20 cellular contexts compared by ENCODE assay signal in the genomic region with DNA sequence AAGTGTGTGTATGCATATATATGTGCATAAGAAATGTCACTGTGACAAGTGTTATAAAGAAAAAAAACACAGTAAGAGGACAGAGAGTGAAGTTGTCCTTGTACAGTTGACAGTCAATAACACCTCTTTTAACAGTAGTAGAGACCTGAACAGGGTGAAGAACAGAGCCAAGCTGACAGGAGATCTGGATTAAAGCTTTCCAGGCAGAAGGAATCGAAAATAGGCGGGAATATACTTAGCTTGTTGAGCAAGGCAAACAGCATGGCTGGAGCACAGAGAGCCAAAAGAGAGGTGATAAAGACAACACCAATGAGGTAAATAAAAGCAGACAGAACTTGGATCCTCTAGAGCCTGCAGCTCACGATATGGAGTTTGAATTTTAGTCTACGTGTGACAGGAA.
DNase-seq lines count a peak whose midpoint lies in the region; ATAC-seq and TF ChIP-seq lines count a peak whose summit lies in the region.
"Had no signal": no experiment of that assay in that cellular context is flagged by ENCODE, and none has a peak within 500 bp of the region (broad histone marks: within the 10 kb centered on the region; RNA-seq: fewer than 3 reads in every experiment).

No MANE protein-coding gene starts in this region.

- no peak for TF ChIP-seq CTCF in activated CD8-positive, alpha-beta T cell treated with anti-CD3 and anti-CD28 coated beads for 36 hours (IDR thresholded peaks at IDR 0.05)

- peak overlapping the region; percentile 51 for H3K27ac Mint-ChIP-seq in activated CD8-positive, alpha-beta T cell treated with anti-CD3 and anti-CD28 coated beads for 36 hours
- H3K27ac Mint-ChIP-seq in activated CD8-positive, alpha-beta T cell treated with anti-CD3 and anti-CD28 coated beads, Interleukin-2, amount 10 ng/mL, durations not matched to agents 7 days and 5 days, result no peak overlapping the region
- peak overlapping the region; percentile 2 for H3K27ac Mint-ChIP-seq in activated T-helper 17 cell treated with anti-CD3 and anti-CD28 coated beads, Interleukin-2, amount 50 U/mL, for 72 hours
- H3K27ac Mint-ChIP-seq in immature natural killer cell, result peak overlapping the region; percentile 5 to 74 (median 36)
- H3K27ac Mint-ChIP-seq: activated T-helper 2 cell treated with anti-CD3 and anti-CD28 coated beads, Interferon-gamma antibody, Interleukin-2, Interleukin-4, amounts not matched to agents 10 μg/mL and 5 μg/mL and 100 μg/mL, durations not matched to agents 14 hours and 24 hours and 36 hours had no signal

- no peak for DNase-seq in activated CD8-positive, alpha-beta T cell treated with anti-CD3 and anti-CD28 coated beads for 36 hours
- DNase-seq in activated CD8-positive, alpha-beta T cell treated with anti-CD3 and anti-CD28 coated beads, Interleukin-2, amount 10 ng/mL, durations not matched to agents 7 days and 5 days, result no peak
- DNase-seq in immature natural killer cell (no peak), germinal center (ENCODE audit: low spot score) (no peak), mesenteric fat pad (ENCODE audit: low spot score) (no peak)
- DNase-seq in stimulated activated naive CD8-positive, alpha-beta T cell treated with anti-CD3 and anti-CD28 coated beads, Interleukin-15, Interleukin-2, amounts not matched to agents 100 U/mL and 50 U/mL, for 24 hours, result no peak
- DNase-seq: activated CD8-positive, alpha-beta memory T cell treated with anti-CD3 and anti-CD28 coated beads for 24 hours; amniotic stem cell; DMS79; endodermal cell; GOT3; head of caudate nucleus; NCI-H1092 treated with DMSO at 0.1 percent for 48 hours; NCI-H2081 treated with DMSO at 0.1 percent for 48 hours; NCI-H510A treated with DMSO at 0.1 percent for 48 hours; SHP77; spleen had no signal

- H3K9me3 Mint-ChIP-seq in activated CD8-positive, alpha-beta T cell treated with anti-CD3 and anti-CD28 coated beads for 36 hours, result no peaks in the 10 kb centered on the region
- no peaks in the 10 kb centered on the region for H3K9me3 Mint-ChIP-seq in activated CD8-positive, alpha-beta T cell treated with anti-CD3 and anti-CD28 coated beads, Interleukin-2, amount 10 ng/mL, durations not matched to agents 7 days and 5 days (ENCODE audit: insufficient read depth)
- no peaks in the 10 kb centered on the region for H3K9me3 Mint-ChIP-seq in activated T-helper 17 cell treated with anti-CD3 and anti-CD28 coated beads, Interleukin-2, amount 50 U/mL, for 72 hours
- H3K9me3 Mint-ChIP-seq in immature natural killer cell, result no peaks in the 10 kb centered on the region
- H3K9me3 Mint-ChIP-seq: activated T-helper 2 cell treated with anti-CD3 and anti-CD28 coated beads, Interferon-gamma antibody, Interleukin-2, Interleukin-4, amounts not matched to agents 10 μg/mL and 5 μg/mL and 100 μg/mL, durations not matched to agents 14 hours and 24 hours and 36 hours; endodermal cell had no signal

- intact Hi-C loops in activated CD8-positive, alpha-beta T cell treated with anti-CD3 and anti-CD28 coated beads for 36 hours (cut with micrococcal nuclease), result no loop called here

- CTCF ChIA-PET in activated CD8-positive, alpha-beta T cell treated with anti-CD3 and anti-CD28 coated beads for 36 hours (lab: Charles Lee), result no interaction called here
- CTCF ChIA-PET in activated CD8-positive, alpha-beta T cell treated with anti-CD3 and anti-CD28 coated beads, Interleukin-2, amount 10 ng/mL, durations not matched to agents 7 days and 5 days (lab: Charles Lee), result no interaction called here

- peaks cover 85% of the 10 kb centered on the region for H3K4me1 Mint-ChIP-seq in activated CD8-positive, alpha-beta T cell treated with anti-CD3 and anti-CD28 coated beads for 36 hours (ENCODE audit: low read depth)
- H3K4me1 Mint-ChIP-seq in activated CD8-positive, alpha-beta T cell treated with anti-CD3 and anti-CD28 coated beads, Interleukin-2, amount 10 ng/mL, durations not matched to agents 7 days and 5 days (ENCODE audit: low read depth), result peaks cover 38% of the 10 kb centered on the region
- peaks cover 81% of the 10 kb centered on the region for H3K4me1 Mint-ChIP-seq in activated T-helper 17 cell treated with anti-CD3 and anti-CD28 coated beads, Interleukin-2, amount 50 U/mL, for 72 hours
- H3K4me1 Mint-ChIP-seq in immature natural killer cell, result peaks cover 92 to 100% of the 10 kb centered on the region in 2 donors

- H3K27me3 Mint-ChIP-seq in activated CD8-positive, alpha-beta T cell treated with anti-CD3 and anti-CD28 coated beads for 36 hours, result no peaks in the 10 kb centered on the region
- H3K27me3 Mint-ChIP-seq in activated CD8-positive, alpha-beta T cell treated with anti-CD3 and anti-CD28 coated beads, Interleukin-2, amount 10 ng/mL, durations not matched to agents 7 days and 5 days (ENCODE audit: low read depth), result no peaks in the 10 kb centered on the region
- H3K27me3 Mint-ChIP-seq in activated T-helper 17 cell treated with anti-CD3 and anti-CD28 coated beads, Interleukin-2, amount 50 U/mL, for 72 hours, result no peaks in the 10 kb centered on the region
- peaks cover 0 to 4% (median 3%) of the 10 kb centered on the region in 3 donors for H3K27me3 Mint-ChIP-seq in immature natural killer cell (ENCODE audit: low read depth in 3 of 3)

- H3K4me3 Mint-ChIP-seq in activated CD8-positive, alpha-beta T cell treated with anti-CD3 and anti-CD28 coated beads for 36 hours, result no peak overlapping the region
- H3K4me3 Mint-ChIP-seq in activated CD8-positive, alpha-beta T cell treated with anti-CD3 and anti-CD28 coated beads, Interleukin-2, amount 10 ng/mL, durations not matched to agents 7 days and 5 days, result no peak overlapping the region
- H3K4me3 Mint-ChIP-seq in activated T-helper 17 cell treated with anti-CD3 and anti-CD28 coated beads, Interleukin-2, amount 50 U/mL, for 72 hours, result peak overlapping the region; percentile 1
- peak overlapping the region in 4 of 5 donors; percentile 22 to 45 (median 39) for H3K4me3 Mint-ChIP-seq in immature natural killer cell
- H3K4me3 Mint-ChIP-seq: endodermal cell had no signal

- POLR2A ChIA-PET in activated CD8-positive, alpha-beta T cell treated with anti-CD3 and anti-CD28 coated beads for 36 hours (lab: Charles Lee), result interaction anchor here (1.0 kb wide), 1 partner anchor 10 kb away, joined by 5 read pairs; no protein-coding TSS in a partner anchor
- POLR2A ChIA-PET in activated CD8-positive, alpha-beta T cell treated with anti-CD3 and anti-CD28 coated beads, Interleukin-2, amount 10 ng/mL, durations not matched to agents 7 days and 5 days (lab: Charles Lee), result no interaction called here

- no peak for ATAC-seq in activated CD8-positive, alpha-beta T cell treated with anti-CD3 and anti-CD28 coated beads for 36 hours
- ATAC-seq in activated CD8-positive, alpha-beta T cell treated with anti-CD3 and anti-CD28 coated beads, Interleukin-2, amount 10 ng/mL, durations not matched to agents 7 days and 5 days, result no peak
- no peak for ATAC-seq in activated T-helper 17 cell treated with anti-CD3 and anti-CD28 coated beads, Interleukin-2, amount 50 U/mL, for 72 hours (replicated peaks)
- peak; percentile 4 for ATAC-seq in stimulated activated naive CD8-positive, alpha-beta T cell treated with anti-CD3 and anti-CD28 coated beads, Interleukin-15, Interleukin-2, amounts not matched to agents 100 U/mL and 50 U/mL, for 24 hours
- ATAC-seq in HG03457 (IDR thresholded peaks at IDR 0.05; ENCODE audit: unreplicated experiment), result no peak

- peaks cover 46% of the 10 kb centered on the region for H3K36me3 Mint-ChIP-seq in activated CD8-positive, alpha-beta T cell treated with anti-CD3 and anti-CD28 coated beads for 36 hours (ENCODE audit: low read depth)
- H3K36me3 Mint-ChIP-seq in activated CD8-positive, alpha-beta T cell treated with anti-CD3 and anti-CD28 coated beads, Interleukin-2, amount 10 ng/mL, durations not matched to agents 7 days and 5 days (ENCODE audit: low read depth), result peaks cover 52% of the 10 kb centered on the region
- peaks cover 43% of the 10 kb centered on the region for H3K36me3 Mint-ChIP-seq in activated T-helper 17 cell treated with anti-CD3 and anti-CD28 coated beads, Interleukin-2, amount 50 U/mL, for 72 hours (ENCODE audit: low read depth)
- no peaks in the 10 kb centered on the region for H3K36me3 Mint-ChIP-seq in immature natural killer cell

Comparison
In these comparisons a context has a peak if more than half of its experiments do, and no peak if none do; other contexts are left out.
1. H3K4me3 Mint-ChIP-seq: peak in activated T-helper 17 cell treated with anti-CD3 and anti-CD28 coated beads, Interleukin-2, amount 50 U/mL, for 72 hours (single experiment) and immature natural killer cell (4 of 5); none in activated CD8-positive, alpha-beta T cell treated with anti-CD3 and anti-CD28 coated beads for 36 hours (single experiment) and activated CD8-positive, alpha-beta T cell treated with anti-CD3 and anti-CD28 coated beads, Interleukin-2, amount 10 ng/mL, durations not matched to agents 7 days and 5 days (single experiment).